Comparison of ENCODE assay signal across 8 cellular contexts in genomic region chr6:69796627-69797390, GRCh38. TPM values are rescaled to one million over a fixed set of nuclear protein-coding genes. Genes with fewer than 3 reads are reported as not detected.
DNase-seq lines count a peak whose midpoint lies in the region; TF ChIP-seq lines count a peak whose summit lies in the region.

TSS of gene LMBRD1 (minus strand) at chr6:69797010. CDS start at chr6:69796881, 129 bp downstream.

- H3K4me1 ChIP-seq in MM.1S (ENCODE audit: low read length): peaks cover 11% of the 10 kb centered on the region
- peaks cover 0 to 52% (median 22%) of the 10 kb centered on the region in 4 donors for H3K4me1 ChIP-seq in stomach

- WGBS in stomach, 5 donors: 1% methylated on average over 29 to 40 of the region's 40 CpGs

- H3K27ac ChIP-seq in MM.1S (ENCODE audit: low read length): peak within 1 kb of the TSS; percentile 94
- H3K27ac ChIP-seq in neural cell (ENCODE audit: low read length): peak within 1 kb of the TSS; percentile 92
- peak within 1 kb of the TSS; percentile 88 to 98 (median 97) for H3K27ac ChIP-seq in stomach

- H3K4me2 ChIP-seq in MM.1S (ENCODE audit: low read depth, low read length) (peak within 1 kb of the TSS; percentile 48), neural cell (ENCODE audit: low read length) (peak within 1 kb of the TSS; percentile 86)

- TF ChIP-seq CTCF in MM.1S (IDR thresholded peaks at IDR 0.05; ENCODE audit: low read length): peak; percentile 97
- TF ChIP-seq CTCF in fibroblast of villous mesenchyme (IDR thresholded peaks at IDR 0.05; ENCODE audit: insufficient read depth, low read depth, low read length): peak; percentile 87
- peak; percentile 91 for TF ChIP-seq CTCF in neural cell (IDR thresholded peaks at IDR 0.05; ENCODE audit: poor library complexity, severe bottlenecking)
- peak in 5 of 7 experiments; percentile 73 to 94 (median 87) for TF ChIP-seq CTCF in stomach (IDR thresholded peaks at IDR 0.05)

- no peaks in the 10 kb centered on the region for H3K9me2 ChIP-seq in MM.1S (replicated peaks; ENCODE audit: insufficient read depth, low read length)
- no peaks in the 10 kb centered on the region for H3K9me2 ChIP-seq in neural cell (ENCODE audit: insufficient read depth, low read length)

- peak within 1 kb of the TSS; percentile 86 for H3K4me3 ChIP-seq in MM.1S (ENCODE audit: low read length)
- H3K4me3 ChIP-seq in fibroblast of villous mesenchyme (ENCODE audit: low read depth, low read length): peak within 1 kb of the TSS; percentile 72
- peak within 1 kb of the TSS; percentile 73 for H3K4me3 ChIP-seq in neural cell (ENCODE audit: low read length)
- H3K4me3 ChIP-seq in stomach: peak within 1 kb of the TSS; percentile 62 to 89 (median 67)

- H2AFZ ChIP-seq in MM.1S (ENCODE audit: low read length) (peak within 1 kb of the TSS; percentile 71), neural cell (ENCODE audit: low read depth, low read length) (peak within 1 kb of the TSS; percentile 92)

- H3F3A ChIP-seq in MM.1S (ENCODE audit: insufficient read depth, low read length) (peaks cover 15% of the 10 kb centered on the region), neural cell (ENCODE audit: insufficient read depth, low read length, poor library complexity, severe bottlenecking) (no peaks in the 10 kb centered on the region)

- no peak for TF ChIP-seq POLR2A in stomach (IDR thresholded peaks at IDR 0.05)

- TF ChIP-seq EP300 in neural cell (conservative IDR thresholded peaks at IDR 0.05; ENCODE audit: poor library complexity, severe bottlenecking): no peak
- no peak for TF ChIP-seq EP300 in stomach (IDR thresholded peaks at IDR 0.05)

- H4K20me1 ChIP-seq in MM.1S (ENCODE audit: insufficient read depth, low read length) (no peaks in the 10 kb centered on the region), neural cell (ENCODE audit: insufficient read depth) (no peaks in the 10 kb centered on the region)

- H3K9ac ChIP-seq in MM.1S (ENCODE audit: low read length) (peak within 1 kb of the TSS; percentile 94), neural cell (ENCODE audit: low read length) (peak within 1 kb of the TSS; percentile 93)

- intact Hi-C loops in stomach (cut with DNase I; ENCODE audit: low total_unique reads): no loop called here

- peak; percentile 89 for DNase-seq in GF-D8 (lab: John Stamatoyannopoulos, UW)
- peak; percentile 93 for DNase-seq in HCEC 1CT
- DNase-seq in MM.1S: peak; percentile 91
- peak; percentile 64 for DNase-seq in SIG-M5 (lab: John Stamatoyannopoulos, UW)
- peak; percentile 99 for DNase-seq in activated gamma-delta T cell treated with Interleukin-2 at 50 U/mL for 16 hours
- DNase-seq in fibroblast of villous mesenchyme (ENCODE audit: low read depth): peak; percentile 95
- DNase-seq in stomach: peak; percentile 99

- H3K9me3 ChIP-seq in MM.1S (replicated peaks; ENCODE audit: insufficient read depth, low read length): no peaks in the 10 kb centered on the region
- H3K9me3 ChIP-seq in neural cell (ENCODE audit: low read length): no peaks in the 10 kb centered on the region
- no peaks in the 10 kb centered on the region for H3K9me3 ChIP-seq in stomach

- no peaks in the 10 kb centered on the region for H3K36me3 ChIP-seq in MM.1S (replicated peaks; ENCODE audit: insufficient read depth, low read length)
- no peaks in the 10 kb centered on the region for H3K36me3 ChIP-seq in neural cell (ENCODE audit: insufficient read depth, low read length)
- H3K36me3 ChIP-seq in stomach: no peaks in the 10 kb centered on the region

- TF ChIP-seq RAD21 in neural cell (conservative IDR thresholded peaks at IDR 0.05): peak; percentile 53

- H3K27me3 ChIP-seq in MM.1S (replicated peaks; ENCODE audit: insufficient read depth, low read length): no peaks in the 10 kb centered on the region
- H3K27me3 ChIP-seq in neural cell (ENCODE audit: insufficient read depth, low read depth, low read length): no peaks in the 10 kb centered on the region
- no peaks in the 10 kb centered on the region for H3K27me3 ChIP-seq in stomach

- H3K79me2 ChIP-seq in MM.1S (ENCODE audit: low read length) (peaks cover 34% of the 10 kb centered on the region), neural cell (replicated peaks; ENCODE audit: insufficient read depth, low read length) (peaks cover 43% of the 10 kb centered on the region)

TF ChIP-seq in neural cell, 6 proteins besides CTCF, POLR2A, EP300 and RAD21:
- TF ChIP-seq TAF1 (IDR thresholded peaks at IDR 0.05; ENCODE audit: low read depth) (no peak), EZH2 (IDR thresholded peaks at IDR 0.05; ENCODE audit: borderline replicate concordance, insufficient read depth, low read length, poor library complexity, severe bottlenecking) (no peak), SMC3 (conservative IDR thresholded peaks at IDR 0.05; ENCODE audit: poor library complexity) (peak; percentile 72), POLR2AphosphoS5 (IDR thresholded peaks at IDR 0.05) (peak; percentile 85), MXI1 (conservative IDR thresholded peaks at IDR 0.05; ENCODE audit: poor library complexity, severe bottlenecking) (no peak)
TF ChIP-seq in neural cell: peak in this region for 2.

RNA-seq across cellular contexts. Expression of gene LMBRD1, which starts in this region (rescaled TPM):
- total RNA-seq in fibroblast of villous mesenchyme: 21.9 and 28.5 TPM in 2 replicates
- polyA plus RNA-seq in neural cell: 84.2 and 85.9 TPM in 2 replicates
- polyA minus RNA-seq in neural cell: 83.8 and 92.7 TPM in 2 replicates
- 10 to 100 TPM in 4 of 5 donors, 1 to 10 TPM in 1; 9.8 to 83.0 (median 34.8) TPM for total RNA-seq in stomach
- 10 to 100 TPM; 20.7 to 26.4 (median 25.7) TPM for polyA plus RNA-seq in stomach

Comparison
In these comparisons a context has a peak if more than half of its experiments do, and no peak if none do; other contexts are left out.
1. Peak in every context shown above with its lines: DNase-seq, H3K4me3 ChIP-seq and H3K27ac ChIP-seq.